In genomic region chr4:37454263-37454800, GRCh38 we compare ENCODE assay signal across 8 cellular contexts.
DNase-seq lines count a peak whose midpoint lies in the region; ATAC-seq and TF ChIP-seq lines count a peak whose summit lies in the region.

No MANE protein-coding gene starts in this region.

- CTCF ChIA-PET in naive thymus-derived CD4-positive, alpha-beta T cell (lab: Charles Lee) = interaction anchor here (1.0 to 1.8 kb wide), 2 partner anchors 113 to 340 kb away, joined by 3 to 20 read pairs; no protein-coding TSS in a partner anchor

- H3K9me3 ChIP-seq in left ventricle myocardium inferior (replicated peaks) (no peaks in the 10 kb centered on the region), aorta (ENCODE audit: control insufficient read depth, low read length) (no peaks in the 10 kb centered on the region)
- no peaks in the 10 kb centered on the region for H3K9me3 ChIP-seq in naive thymus-derived CD4-positive, alpha-beta T cell (ENCODE audit: control insufficient read depth in 2 of 3, low read length in 3 of 3)

- H3K27me3 ChIP-seq in left ventricle myocardium inferior (ENCODE audit: low read depth) (peaks cover 87% of the 10 kb centered on the region), dorsolateral prefrontal cortex (no peaks in the 10 kb centered on the region), aorta (ENCODE audit: control insufficient read depth in 1 of 2, insufficient read depth in 2 of 2, low read length in 1 of 2) (peaks cover 0 to 3% of the 10 kb centered on the region in 2 donors)
- peaks cover 0 to 4% of the 10 kb centered on the region in 2 donors for H3K27me3 ChIP-seq in naive thymus-derived CD4-positive, alpha-beta T cell (ENCODE audit: control insufficient read depth in 2 of 2, insufficient read depth in 2 of 2, low read length in 2 of 2)

- peaks cover 14% of the 10 kb centered on the region for H3K4me1 ChIP-seq in left ventricle myocardium inferior
- H3K4me1 ChIP-seq in naive thymus-derived CD4-positive, alpha-beta T cell (ENCODE audit: control insufficient read depth in 2 of 2, insufficient read depth in 2 of 2, low read length in 2 of 2) = peaks cover 0 to 14% of the 10 kb centered on the region in 2 donors
- H3K4me1 ChIP-seq in aorta (ENCODE audit: control insufficient read depth in 1 of 2, insufficient read depth in 2 of 2, low read length in 2 of 2) = no peaks in the 10 kb centered on the region

- H3K27ac ChIP-seq in left ventricle myocardium inferior (replicated peaks) (no peak overlapping the region), dorsolateral prefrontal cortex (peak overlapping the region in 2 of 59 donors; percentile 64 to 71), aorta (ENCODE audit: low read depth in 1 of 2, low read length in 2 of 2) (no peak overlapping the region)
- no peak overlapping the region for H3K27ac ChIP-seq in naive thymus-derived CD4-positive, alpha-beta T cell (ENCODE audit: low read depth, low read length)

- no peaks in the 10 kb centered on the region for H3K9me3 Mint-ChIP-seq in naive thymus-derived CD4-positive, alpha-beta T cell

- TF ChIP-seq CTCF in left ventricle myocardium inferior (IDR thresholded peaks at IDR 0.05; ENCODE audit: borderline replicate concordance) (no peak), dorsolateral prefrontal cortex (IDR thresholded peaks at IDR 0.05 in 54 of 56, conservative IDR thresholded peaks at IDR 0.05 in 2 of 56; ENCODE audit: low read depth in 1 of 56, partially characterized antibody in 56 of 56) (no peak)

- WGBS in aorta, 2 donors = 8 to 12% methylated on average over 11 of the region's 11 CpGs

- intact Hi-C loops in left ventricle myocardium inferior (cut with micrococcal nuclease) (no loop called here), Right ventricle myocardium superior (cut with DNase I) (loop anchor here (10.0 kb wide), 1 partner anchor 110 kb away; no protein-coding TSS in a partner anchor), dorsolateral prefrontal cortex (cut with DNase I) (no loop called here), aorta (cut with DNase I) (no loop called here)
- intact Hi-C loops in naive thymus-derived CD4-positive, alpha-beta T cell (cut with micrococcal nuclease) = loop anchor here in 1 of 2 donors (10.0 kb wide), 1 partner anchor 230 kb away; the partner anchor contains the start of gene RELL1

- H3K4me3 ChIP-seq in left ventricle myocardium inferior = peak overlapping the region; percentile 69
- peak overlapping the region; percentile 45 to 82 (median 70) for H3K4me3 ChIP-seq in dorsolateral prefrontal cortex
- peak overlapping the region; percentile 30 for H3K4me3 ChIP-seq in naive thymus-derived CD4-positive, alpha-beta T cell (ENCODE audit: low read length)
- peak overlapping the region; percentile 2 to 48 for H3K4me3 ChIP-seq in aorta (ENCODE audit: low read length in 2 of 2)

- peak overlapping the region in 1 of 9 donors; percentile 27 for H3K27ac Mint-ChIP-seq in naive thymus-derived CD4-positive, alpha-beta T cell

- H3K4me1 Mint-ChIP-seq in naive thymus-derived CD4-positive, alpha-beta T cell = peaks cover 0 to 18% (median 14%) of the 10 kb centered on the region in 7 donors

- ATAC-seq in Right ventricle myocardium superior (ENCODE audit: poor library complexity) (no peak), aorta (ENCODE audit: low FRiP score) (no peak), HG03354 (IDR thresholded peaks at IDR 0.05; ENCODE audit: poor library complexity, severe bottlenecking, unreplicated experiment) (no peak), GM18502 (IDR thresholded peaks at IDR 0.05; ENCODE audit: poor library complexity, unreplicated experiment) (no peak)
- no peak for ATAC-seq in naive thymus-derived CD4-positive, alpha-beta T cell

- H3K36me3 Mint-ChIP-seq in naive thymus-derived CD4-positive, alpha-beta T cell = peaks cover 0 to under 1% (median 0%) of the 10 kb centered on the region in 5 donors

- H3K4me3 Mint-ChIP-seq in naive thymus-derived CD4-positive, alpha-beta T cell = peak overlapping the region; percentile 51 to 85 (median 72)

- POLR2A ChIA-PET in naive thymus-derived CD4-positive, alpha-beta T cell (lab: Charles Lee) = no interaction called here

- H3K27me3 Mint-ChIP-seq in naive thymus-derived CD4-positive, alpha-beta T cell = peaks cover 32 to 76% (median 55%) of the 10 kb centered on the region in 5 donors

- DNase-seq in left ventricle myocardium inferior (no peak), Right ventricle myocardium superior (no peak), dorsolateral prefrontal cortex (no peak), aorta (no peak), T-helper 9 cell (no peak)
- no peak for DNase-seq in naive thymus-derived CD4-positive, alpha-beta T cell

- H3K36me3 ChIP-seq in left ventricle myocardium inferior = no peaks in the 10 kb centered on the region
- H3K36me3 ChIP-seq in naive thymus-derived CD4-positive, alpha-beta T cell (ENCODE audit: control insufficient read depth in 2 of 3, insufficient read depth in 3 of 3, low read length in 3 of 3) = no peaks in the 10 kb centered on the region
- H3K36me3 ChIP-seq in aorta (ENCODE audit: control insufficient read depth in 1 of 2, insufficient read depth in 2 of 2, low read length in 1 of 2) = no peaks in the 10 kb centered on the region
